ENCODE assay signal across 22 cellular contexts in the genomic region with DNA sequence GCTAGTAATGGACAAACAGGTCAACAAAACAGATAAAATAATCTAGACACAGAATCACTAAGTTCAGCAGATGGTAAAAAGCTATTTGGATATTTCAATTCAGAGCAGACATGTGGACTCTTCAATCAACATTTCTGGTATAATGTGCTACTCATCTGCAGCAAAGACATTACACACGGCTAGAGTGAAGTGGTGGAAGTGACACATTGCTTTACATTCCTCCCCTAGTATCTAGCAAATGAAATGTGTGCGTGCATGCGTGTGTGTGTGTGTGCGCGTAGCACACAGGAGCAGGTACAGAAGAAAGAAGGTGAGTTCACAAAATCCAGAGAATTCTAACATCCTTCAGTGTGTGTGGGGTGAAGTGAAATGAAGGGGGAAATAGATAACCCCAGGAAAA. TPM values are rescaled to one million over a fixed set of nuclear protein-coding genes. Genes with fewer than 3 reads are reported as not detected.
A peak's percentile ranks its signal among the peaks of the same experiment; 100 is the strongest.
DNase-seq lines count a peak whose midpoint lies in the region; ATAC-seq, FAIRE-seq and TF ChIP-seq lines count a peak whose summit lies in the region.
"Had no signal": no experiment of that assay in that cellular context is flagged by ENCODE, and none has a peak within 500 bp of the region (broad histone marks: within the 10 kb centered on the region; RNA-seq: fewer than 3 reads in every experiment).

No MANE protein-coding gene starts in this region.

- H3K9me3 ChIP-seq in right cardiac atrium (ENCODE audit: control insufficient read depth, low read length): no peaks in the 10 kb centered on the region
- no peaks in the 10 kb centered on the region for H3K9me3 ChIP-seq in kidney (ENCODE audit: control insufficient read depth in 1 of 2, low read length in 2 of 2)
- no peaks in the 10 kb centered on the region for H3K9me3 ChIP-seq in transverse colon
- H3K9me3 ChIP-seq: adrenal gland had no signal

- H3K4me3 ChIP-seq in right cardiac atrium (ENCODE audit: low read length): no peak overlapping the region
- no peak overlapping the region for H3K4me3 ChIP-seq in kidney (ENCODE audit: low read length in 2 of 2)
- H3K4me3 ChIP-seq in transverse colon: no peak overlapping the region
- H3K4me3 ChIP-seq: adrenal gland, hepatocyte had no signal

- no peak for TF ChIP-seq EP300 in transverse colon (IDR thresholded peaks at IDR 0.05; ENCODE audit: low read depth)

- H3K27ac ChIP-seq in right cardiac atrium (ENCODE audit: low read length): peak overlapping the region; percentile 30
- no peak overlapping the region for H3K27ac ChIP-seq in kidney (ENCODE audit: low read depth in 2 of 2, low read length in 2 of 2)
- no peak overlapping the region for H3K27ac ChIP-seq in transverse colon
- H3K27ac ChIP-seq: adrenal gland, hepatocyte had no signal

- WGBS in right cardiac atrium: 82% methylated on average over 5 of the region's 5 CpGs
- 92% methylated on average over 5 of the region's 5 CpGs; no CpG with 5 or more reads in 1 of the 2 donors for WGBS in transverse colon (ENCODE audit: low coverage in 1 of 2), 2 donors

- H3K27me3 ChIP-seq in right cardiac atrium (ENCODE audit: control insufficient read depth, insufficient read depth): no peaks in the 10 kb centered on the region
- H3K27me3 ChIP-seq in transverse colon: no peaks in the 10 kb centered on the region
- H3K27me3 ChIP-seq: adrenal gland, hepatocyte had no signal

- TF ChIP-seq CTCF in kidney (IDR thresholded peaks at IDR 0.05; ENCODE audit: borderline replicate concordance, extremely low read depth, insufficient read depth): no peak
- TF ChIP-seq CTCF in transverse colon (IDR thresholded peaks at IDR 0.05): no peak

- H3K27me3 Mint-ChIP-seq in activated T-helper 2 cell treated with anti-CD3 and anti-CD28 coated beads, Interferon-gamma antibody, Interleukin-2, Interleukin-4, amounts not matched to agents 10 μg/mL and 5 μg/mL and 100 μg/mL, durations not matched to agents 14 hours and 24 hours and 36 hours (ENCODE audit: low read depth): no peaks in the 10 kb centered on the region
- H3K27me3 Mint-ChIP-seq: memory B cell had no signal

- H3K4me1 ChIP-seq in right cardiac atrium (ENCODE audit: control insufficient read depth, insufficient read depth, low read length) (peaks cover 7% of the 10 kb centered on the region), kidney (ENCODE audit: control insufficient read depth in 1 of 2, insufficient read depth in 1 of 2, low read depth in 1 of 2, low read length in 2 of 2) (peaks cover 0 to 14% of the 10 kb centered on the region in 2 donors), transverse colon (peaks cover 3 to 26% (median 5%) of the 10 kb centered on the region in 4 donors)

- no peaks in the 10 kb centered on the region for H3K36me3 ChIP-seq in kidney (ENCODE audit: control insufficient read depth in 1 of 2, insufficient read depth in 2 of 2, low read length in 2 of 2)
- H3K36me3 ChIP-seq in transverse colon: no peaks in the 10 kb centered on the region

- in situ Hi-C loops in transverse colon (cut with MboI; ENCODE audit: low pct_ligation_motif_present in 1 of 4, low pct_unique_long_range_greater_than_20kb in 1 of 4, low sequenced_read_pairs in 3 of 4): loop anchor here in 1 of 4 donors (25.0 kb wide), 1 partner anchor 564 kb away; no protein-coding TSS in a partner anchor

- ATAC-seq in right cardiac atrium (peak in 1 of 2 donors; percentile 40), HG03108 (IDR thresholded peaks at IDR 0.05; ENCODE audit: unreplicated experiment) (no peak)
- ATAC-seq: activated CD4-positive, CD25-positive, alpha-beta regulatory T cell treated with anti-CD3 and anti-CD28 coated beads, Interleukin-2, amount 50 U/mL, for 24 hours had no signal

- TF ChIP-seq POLR2A in transverse colon (IDR thresholded peaks at IDR 0.05): no peak

- no peak overlapping the region for H3K9ac ChIP-seq in kidney (ENCODE audit: low read length in 2 of 2)

- DNase-seq in right cardiac atrium (no peak), cardiac septum (ENCODE audit: low spot score) (no peak), kidney tubule cell (ENCODE audit: low spot score) (peak; percentile 52), kidney (no peak), NCI-H1436 treated with DMSO at 0.1 percent for 48 hours (lab: John Stamatoyannopoulos, UW) (no peak), transverse colon (no peak)
- no peak for DNase-seq in activated T-helper 2 cell treated with anti-CD3 and anti-CD28 coated beads, Interferon-gamma antibody, Interleukin-2, Interleukin-4, amounts not matched to agents 10 μg/mL and 5 μg/mL and 100 μg/mL, durations not matched to agents 14 hours and 24 hours and 36 hours (ENCODE audit: low spot score)
- DNase-seq: adrenal gland; central memory CD4-positive, alpha-beta T cell; effector CD8-positive, alpha-beta T cell; EL; islet precursor cell; NCI-H1092; NCI-H2081; NCI-H510A; SIG-M5 had no signal

- peak overlapping the region; percentile 52 for H3K27ac Mint-ChIP-seq in activated T-helper 2 cell treated with anti-CD3 and anti-CD28 coated beads, Interferon-gamma antibody, Interleukin-2, Interleukin-4, amounts not matched to agents 10 μg/mL and 5 μg/mL and 100 μg/mL, durations not matched to agents 14 hours and 24 hours and 36 hours
- H3K27ac Mint-ChIP-seq: memory B cell; T-helper 2 cell treated with Interferon-gamma antibody and Interleukin-4, amounts not matched to agents 5 μg/mL and 100 μg/mL, for 36 hours had no signal

- H3K36me3 Mint-ChIP-seq in activated T-helper 2 cell treated with anti-CD3 and anti-CD28 coated beads, Interferon-gamma antibody, Interleukin-2, Interleukin-4, amounts not matched to agents 10 μg/mL and 5 μg/mL and 100 μg/mL, durations not matched to agents 14 hours and 24 hours and 36 hours (ENCODE audit: low read depth): peaks cover 60% of the 10 kb centered on the region

- H3K4me3 Mint-ChIP-seq in activated T-helper 2 cell treated with anti-CD3 and anti-CD28 coated beads, Interferon-gamma antibody, Interleukin-2, Interleukin-4, amounts not matched to agents 10 μg/mL and 5 μg/mL and 100 μg/mL, durations not matched to agents 14 hours and 24 hours and 36 hours (ENCODE audit: low read depth): no peak overlapping the region
- H3K4me3 Mint-ChIP-seq: memory B cell; nephron; T-helper 2 cell treated with Interferon-gamma antibody and Interleukin-4, amounts not matched to agents 5 μg/mL and 100 μg/mL, for 36 hours had no signal

- FAIRE-seq in kidney (lab: Jason Lieb, UNC): no peak

- intact Hi-C loops in right cardiac atrium (cut with DNase I) (no loop called here), cardiac septum (cut with DNase I) (no loop called here), kidney (cut with DNase I) (no loop called here), transverse colon (cut with DNase I; ENCODE audit: low total_unique reads) (no loop called here)
- intact Hi-C loops in activated T-helper 2 cell treated with anti-CD3 and anti-CD28 coated beads, Interferon-gamma antibody, Interleukin-2, Interleukin-4, amounts not matched to agents 10 μg/mL and 5 μg/mL and 100 μg/mL, durations not matched to agents 14 hours and 24 hours and 36 hours (cut with micrococcal nuclease): no loop called here

- peaks cover 21% of the 10 kb centered on the region for H3K4me1 Mint-ChIP-seq in activated T-helper 2 cell treated with anti-CD3 and anti-CD28 coated beads, Interferon-gamma antibody, Interleukin-2, Interleukin-4, amounts not matched to agents 10 μg/mL and 5 μg/mL and 100 μg/mL, durations not matched to agents 14 hours and 24 hours and 36 hours (ENCODE audit: low read depth)

- H3K9me3 Mint-ChIP-seq in activated T-helper 2 cell treated with anti-CD3 and anti-CD28 coated beads, Interferon-gamma antibody, Interleukin-2, Interleukin-4, amounts not matched to agents 10 μg/mL and 5 μg/mL and 100 μg/mL, durations not matched to agents 14 hours and 24 hours and 36 hours: peaks cover 5% of the 10 kb centered on the region

RNA-seq across cellular contexts. Expression of a gene that starts 8.3 kb away (rescaled TPM):
- total RNA-seq in right cardiac atrium (10 to 100 TPM; 20.2 to 24.3 (median 20.5) TPM), cardiac septum (15.3 TPM), kidney (30.1 TPM), transverse colon (100 to 1,000 TPM in 1 of 4 donors, 10 to 100 TPM in 2, 1 to 10 TPM in 1; 10.0 to 113 (median 34.7) TPM)
- polyA plus RNA-seq in right cardiac atrium (7.8 TPM), kidney (ENCODE audit: insufficient read depth, low read depth, low replicate concordance) (5.2 TPM)
- total RNA-seq in activated T-helper 2 cell treated with anti-CD3 and anti-CD28 coated beads, Interferon-gamma antibody, Interleukin-2, Interleukin-4, amounts not matched to agents 10 μg/mL and 5 μg/mL and 100 μg/mL, durations not matched to agents 14 hours and 24 hours and 36 hours: 47.2 and 47.7 TPM in 2 replicates
